Comparison of ENCODE assay signal across 26 cellular contexts in genomic region chr5:146778261-146778660, GRCh38.
"Had no signal": no experiment of that assay in that cellular context is flagged by ENCODE, and none has a peak within 500 bp of the region (broad histone marks: within the 10 kb centered on the region; RNA-seq: fewer than 3 reads in every experiment).

No MANE protein-coding gene starts in this region.

- ATAC-seq: effector memory CD8-positive, alpha-beta T cell; left ventricle myocardium superior; lower lobe of right lung; pancreas; right lobe of liver; stimulated activated naive CD8-positive, alpha-beta T cell treated with anti-CD3 and anti-CD28 coated beads, Interleukin-15, amount 100 ng/mL, for 72 hours had no signal

- H3K4me1 ChIP-seq: esophagus squamous epithelium, lower lobe of right lung, pancreas, right lobe of liver, testis, upper lobe of left lung had no signal

- H3K4me3 Mint-ChIP-seq: effector memory CD8-positive, alpha-beta T cell; naive B cell; nephron progenitor cell; stimulated activated naive CD8-positive, alpha-beta T cell treated with anti-CD3 and anti-CD28 coated beads, Interleukin-15, amount 100 ng/mL, for 72 hours had no signal

- H3K36me3 Mint-ChIP-seq: naive B cell had no signal

- H3K27me3 Mint-ChIP-seq: effector memory CD8-positive, alpha-beta T cell; naive B cell; stimulated activated naive CD8-positive, alpha-beta T cell treated with anti-CD3 and anti-CD28 coated beads, Interleukin-15, amount 100 ng/mL, for 72 hours had no signal

- FAIRE-seq: endometrium, frontal cortex, keratinocyte, pancreas, small intestine, urothelium cell line had no signal

- H3K27ac Mint-ChIP-seq: effector memory CD8-positive, alpha-beta T cell; naive B cell; nephron progenitor cell; progenitor cell of endocrine pancreas; stimulated activated naive CD8-positive, alpha-beta T cell treated with anti-CD3 and anti-CD28 coated beads, Interleukin-15, amount 100 ng/mL, for 72 hours had no signal

- DNase-seq: central memory CD4-positive, alpha-beta T cell; dermis blood vessel endothelial cell; effector memory CD8-positive, alpha-beta T cell; erythroblast; esophagus squamous epithelium; left ventricle myocardium superior; lower lobe of right lung; naive B cell; nephron progenitor cell; pancreas; right lobe of liver; small intestine; stimulated activated CD4-positive, alpha-beta T cell treated with anti-CD3 and anti-CD28 coated beads, Interleukin-15, amount 100 ng/mL, for 24 hours; stimulated activated CD4-positive, alpha-beta T cell treated with anti-CD3 and anti-CD28 coated beads, Interleukin-2, amount 100 ng/mL, for 48 hours; stimulated activated naive CD4-positive, alpha-beta T cell; stimulated activated naive CD8-positive, alpha-beta T cell treated with anti-CD3 and anti-CD28 coated beads, Interleukin-15, amount 100 ng/mL, for 72 hours; testis; upper lobe of left lung had no signal

- H3K9me3 Mint-ChIP-seq: effector memory CD8-positive, alpha-beta T cell; nephron progenitor cell had no signal

- H3K4me1 Mint-ChIP-seq: naive B cell; stimulated activated naive CD8-positive, alpha-beta T cell treated with anti-CD3 and anti-CD28 coated beads, Interleukin-15, amount 100 ng/mL, for 72 hours had no signal

- H3K9me3 ChIP-seq: lower lobe of right lung, neutrophil, pancreas, right lobe of liver, testis, upper lobe of left lung had no signal

- H3K4me3 ChIP-seq: coronary artery, esophagus squamous epithelium, lower lobe of right lung, pancreas, right lobe of liver, testis, tibial nerve, upper lobe of left lung had no signal

- H3K27ac ChIP-seq: coronary artery, esophagus squamous epithelium, lower lobe of right lung, neutrophil, pancreas, right lobe of liver, testis, upper lobe of left lung had no signal

- H3K36me3 ChIP-seq: esophagus squamous epithelium, lower lobe of right lung, neutrophil, pancreas, right lobe of liver, tibial nerve, upper lobe of left lung had no signal
